ENCODE assay signal across 12 cellular contexts in genomic region chr12:66241061-66242043, GRCh38. TPM values are rescaled to one million over a fixed set of nuclear protein-coding genes. Genes with fewer than 3 reads are reported as not detected.
DNase-seq lines count a peak whose midpoint lies in the region; ATAC-seq and TF ChIP-seq lines count a peak whose summit lies in the region.
"Had no signal": no experiment of that assay in that cellular context is flagged by ENCODE, and none has a peak within 500 bp of the region (broad histone marks: within the 10 kb centered on the region; RNA-seq: fewer than 3 reads in every experiment).

No MANE protein-coding gene starts in this region.

- POLR2A ChIA-PET in HEK293 (lab: Yijun Ruan, JAX): no interaction called here

- H3K27me3 Mint-ChIP-seq in activated naive CD8-positive, alpha-beta T cell treated with anti-CD3 and anti-CD28 coated beads, Interleukin-2, amount 50 U/mL, for 24 hours: peaks cover 11% of the 10 kb centered on the region

- H3K4me1 Mint-ChIP-seq in activated naive CD8-positive, alpha-beta T cell treated with anti-CD3 and anti-CD28 coated beads, Interleukin-2, amount 50 U/mL, for 24 hours: peaks cover 3% of the 10 kb centered on the region

- H3K36me3 ChIP-seq in HEK293 (ENCODE audit: control insufficient read depth in 2 of 2, insufficient read depth in 1 of 2, low read length in 2 of 2): no peaks in the 10 kb centered on the region
- H3K36me3 ChIP-seq: neural progenitor cell had no signal

- CTCF ChIA-PET in HEK293 (lab: Yijun Ruan, JAX): interaction anchor here (1.0 kb wide), 1 partner anchor 9 kb away, joined by 4 read pairs; no protein-coding TSS in a partner anchor

- TF ChIP-seq CTCF in HEK293 (tag by site-specific recombination; IDR thresholded peaks at IDR 0.05): no peak
- no peak for TF ChIP-seq CTCF in fibroblast of the aortic adventitia (IDR thresholded peaks at IDR 0.05; ENCODE audit: insufficient read depth, low read length)

- ATAC-seq in GM18873 (IDR thresholded peaks at IDR 0.05; ENCODE audit: low FRiP score, unreplicated experiment): no peak
- no peak for ATAC-seq in activated naive CD8-positive, alpha-beta T cell treated with anti-CD3 and anti-CD28 coated beads, Interleukin-2, amount 50 U/mL, for 24 hours

- H3K4me1 ChIP-seq in HEK293 (ENCODE audit: control insufficient read depth, insufficient read depth, low read length): peaks cover 7% of the 10 kb centered on the region

- no peak overlapping the region for H3K27ac ChIP-seq in HEK293 (ENCODE audit: extremely low read depth, low read depth, low read length)
- H3K27ac ChIP-seq: neural progenitor cell had no signal

- DNase-seq in RPMI7951 (ENCODE audit: low read depth) (peak; percentile 73), fibroblast of the aortic adventitia (ENCODE audit: low read depth) (peak; percentile 84), skeletal muscle cell (ENCODE audit: low read depth) (peak; percentile 88), HuH-7.5 (ENCODE audit: low spot score) (no peak)
- DNase-seq in activated naive CD8-positive, alpha-beta T cell treated with anti-CD3 and anti-CD28 coated beads, Interleukin-2, amount 50 U/mL, for 24 hours: no peak
- no peak for DNase-seq in activated CD4-positive, CD25-positive, alpha-beta regulatory T cell (lab: John Stamatoyannopoulos, UW)
- DNase-seq: activated gamma-delta T cell, NCI-H2107, T1000 had no signal

- no peaks in the 10 kb centered on the region for H3K9me3 ChIP-seq in HEK293 (ENCODE audit: control insufficient read depth, insufficient read depth, low read depth, low read length)

- H3K27ac Mint-ChIP-seq in activated naive CD8-positive, alpha-beta T cell treated with anti-CD3 and anti-CD28 coated beads, Interleukin-2, amount 50 U/mL, for 24 hours: no peak overlapping the region
- H3K27ac Mint-ChIP-seq: neural progenitor cell had no signal

- no peaks in the 10 kb centered on the region for H3K36me3 Mint-ChIP-seq in activated naive CD8-positive, alpha-beta T cell treated with anti-CD3 and anti-CD28 coated beads, Interleukin-2, amount 50 U/mL, for 24 hours (ENCODE audit: low read depth)
- H3K36me3 Mint-ChIP-seq: neural progenitor cell had no signal

- H3K4me3 ChIP-seq in HEK293 (ENCODE audit: low read depth, low read length) (no peak overlapping the region), fibroblast of the aortic adventitia (ENCODE audit: low read depth, low read length) (no peak overlapping the region), skeletal muscle cell (ENCODE audit: low read depth, low read length) (no peak overlapping the region)
- H3K4me3 ChIP-seq: neural progenitor cell had no signal

- H3K4me3 Mint-ChIP-seq in activated naive CD8-positive, alpha-beta T cell treated with anti-CD3 and anti-CD28 coated beads, Interleukin-2, amount 50 U/mL, for 24 hours: no peak overlapping the region
- H3K4me3 Mint-ChIP-seq: neural progenitor cell had no signal

- no peaks in the 10 kb centered on the region for H3K9me3 Mint-ChIP-seq in activated naive CD8-positive, alpha-beta T cell treated with anti-CD3 and anti-CD28 coated beads, Interleukin-2, amount 50 U/mL, for 24 hours

TF ChIP-seq in HEK293, 187 proteins besides CTCF, POLR2A, EP300 and RAD21:
- TF ChIP-seq ZNF514 (tag by site-specific recombination; IDR thresholded peaks at IDR 0.05): no peak
- TF ChIP-seq PRDM1 (tag by site-specific recombination; IDR thresholded peaks at IDR 0.05): peak; percentile 58; the same call in 1 of the 2 replicates
- TF ChIP-seq FEZF1 (tag by site-specific recombination; IDR thresholded peaks at IDR 0.05): peak; percentile 18; the same call in 1 of the 2 replicates
- peak; percentile 37; the same call in 1 of the 2 replicates for TF ChIP-seq ZNF660 (tag by site-specific recombination; IDR thresholded peaks at IDR 0.05)
- 0 out of 2 replicates have a peak, but pooled peaks have one; percentile 8 for TF ChIP-seq ZNF335 (tag by site-specific recombination; conservative IDR thresholded peaks at IDR 0.05)
- TF ChIP-seq ZNF518A (tag by site-specific recombination; conservative IDR thresholded peaks at IDR 0.05; ENCODE audit: low read depth): 0 out of 2 replicates have a peak, but pooled peaks have one; percentile 13
- TF ChIP-seq PRDM6 (tag by site-specific recombination; IDR thresholded peaks at IDR 0.05): peak; percentile 14; the same call in 1 of the 2 replicates
- no peak for TF ChIP-seq ZNF175 (tag by site-specific recombination; IDR thresholded peaks at IDR 0.05)

RNA-seq across cellular contexts. Expression of gene IRAK3, which starts 52.3 kb away (rescaled TPM):
- total RNA-seq in RPMI7951 (2014; rRNA removed; shearing (Covaris generic)): 3.5 and 4.8 TPM in 2 replicates
- total RNA-seq in fibroblast of the aortic adventitia (ENCODE audit: low replicate concordance): 20.0 and 21.4 TPM in 2 replicates

Comparison
In these comparisons a context has a peak if more than half of its experiments do, and no peak if none do; other contexts are left out.
1. DNase-seq: peak in RPMI7951 (single experiment), fibroblast of the aortic adventitia (single experiment) and skeletal muscle cell (single experiment); none in activated naive CD8-positive, alpha-beta T cell treated with anti-CD3 and anti-CD28 coated beads, Interleukin-2, amount 50 U/mL, for 24 hours (single experiment), activated CD4-positive, CD25-positive, alpha-beta regulatory T cell (0 of 4) and HuH-7.5 (single experiment).